ENCODE assay signal across 8 cellular contexts in the genomic region with DNA sequence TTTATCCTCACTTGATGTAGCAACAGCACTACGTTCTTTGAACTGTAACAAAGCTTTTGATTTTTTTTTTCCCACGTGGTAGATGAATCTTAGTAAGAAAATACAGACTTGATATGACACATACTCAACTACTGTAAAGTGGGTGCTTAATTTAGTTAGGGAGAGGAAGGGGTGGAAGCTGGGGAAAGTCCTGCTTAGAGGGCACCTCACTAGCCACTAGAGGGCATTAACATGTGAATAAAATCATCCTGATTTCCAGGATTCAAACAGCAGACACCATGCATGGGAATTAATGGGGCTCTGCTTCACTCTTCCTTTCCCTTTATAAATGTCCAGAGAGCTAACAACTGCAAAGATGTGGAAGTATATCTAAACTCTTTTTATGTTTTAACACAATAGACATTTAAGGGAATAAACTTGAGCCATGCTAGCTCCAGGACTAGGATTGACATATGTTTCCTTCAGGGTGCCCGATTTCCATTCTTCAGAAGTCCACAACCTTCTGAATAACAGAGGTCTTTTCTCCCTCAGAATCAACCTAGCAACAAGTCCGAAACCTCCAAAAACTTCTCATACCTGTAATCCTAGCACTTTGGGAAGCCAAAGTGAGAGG.
A peak's percentile ranks its signal among the peaks of the same experiment; 100 is the strongest.
DNase-seq lines count a peak whose midpoint lies in the region; ATAC-seq and TF ChIP-seq lines count a peak whose summit lies in the region.

No MANE protein-coding gene starts in this region.

- no peaks in the 10 kb centered on the region for H3K27me3 Mint-ChIP-seq in central memory CD8-positive, alpha-beta T cell

- intact Hi-C loops in lower lobe of right lung (cut with DNase I): no loop called here

- no peaks in the 10 kb centered on the region for H4K20me1 ChIP-seq in OCI-LY3 (ENCODE audit: insufficient read depth, low read length)

- no peaks in the 10 kb centered on the region for H3K9me3 Mint-ChIP-seq in central memory CD8-positive, alpha-beta T cell

- H3K27ac ChIP-seq in OCI-LY3 (ENCODE audit: low read length) (no peak overlapping the region), lower lobe of right lung (no peak overlapping the region)

- H3K4me1 Mint-ChIP-seq in central memory CD8-positive, alpha-beta T cell: peaks cover 53% of the 10 kb centered on the region

- H3K79me2 ChIP-seq in OCI-LY3 (ENCODE audit: low read length): no peaks in the 10 kb centered on the region

- no peak for DNase-seq in AG09309 (ENCODE audit: low read depth)
- DNase-seq in GM12865 (ENCODE audit: low read depth): peak; percentile 48
- DNase-seq in central memory CD8-positive, alpha-beta T cell (ENCODE audit: low spot score in 2 of 2): no peak
- DNase-seq in lower lobe of right lung: no peak
- no peak for DNase-seq in middle frontal gyrus (ENCODE audit: extremely low spot score, low spot score)
- no peak for DNase-seq in effector CD4-positive, alpha-beta T cell
- DNase-seq in T-helper 9 cell: no peak

- H3K4me3 ChIP-seq in AG09309 (ENCODE audit: control insufficient read depth, low read depth, low read length): no peak overlapping the region
- H3K4me3 ChIP-seq in GM12865 (ENCODE audit: low read depth, low read length): no peak overlapping the region
- no peak overlapping the region for H3K4me3 ChIP-seq in OCI-LY3 (ENCODE audit: low read length)
- H3K4me3 ChIP-seq in lower lobe of right lung: no peak overlapping the region

- H3K36me3 Mint-ChIP-seq in central memory CD8-positive, alpha-beta T cell (ENCODE audit: insufficient read depth): peaks cover 2% of the 10 kb centered on the region

- H3K9ac ChIP-seq in OCI-LY3 (ENCODE audit: low read length): no peak overlapping the region

- H3K36me3 ChIP-seq in OCI-LY3 (replicated peaks; ENCODE audit: low read depth, low read length) (no peaks in the 10 kb centered on the region), lower lobe of right lung (peaks cover 4% of the 10 kb centered on the region)

- no peak overlapping the region for H3K4me3 Mint-ChIP-seq in central memory CD8-positive, alpha-beta T cell

- peak overlapping the region; percentile 52 for H3K27ac Mint-ChIP-seq in central memory CD8-positive, alpha-beta T cell (ENCODE audit: low read depth)

- no peak overlapping the region for H2AFZ ChIP-seq in OCI-LY3 (ENCODE audit: low read depth, low read length)

- peak; percentile 74 for TF ChIP-seq CTCF in AG09309 (IDR thresholded peaks at IDR 0.05; ENCODE audit: control insufficient read depth, insufficient read depth, low read depth, low read length, missing control alignments)
- peak; percentile 59 for TF ChIP-seq CTCF in GM12865 (IDR thresholded peaks at IDR 0.05; ENCODE audit: insufficient read depth, low read depth, low read length, missing control alignments)
- peak; percentile 59 for TF ChIP-seq CTCF in OCI-LY3 (IDR thresholded peaks at IDR 0.05; ENCODE audit: low read depth, low read length)
- peak; percentile 65 for TF ChIP-seq CTCF in lower lobe of right lung (IDR thresholded peaks at IDR 0.05)

- H3K9me3 ChIP-seq in OCI-LY3 (ENCODE audit: insufficient read depth, low read length) (no peaks in the 10 kb centered on the region), lower lobe of right lung (no peaks in the 10 kb centered on the region)

- peak; percentile 50 for ATAC-seq in central memory CD8-positive, alpha-beta T cell (replicated peaks; ENCODE audit: extremely low read depth, poor library complexity, severe bottlenecking)
- peak; percentile 66 to 79 for ATAC-seq in lower lobe of right lung

- no peak overlapping the region for H3K4me2 ChIP-seq in OCI-LY3 (ENCODE audit: low read length)

- H3K27me3 ChIP-seq in OCI-LY3 (ENCODE audit: low read depth, low read length) (peaks cover 49% of the 10 kb centered on the region), lower lobe of right lung (ENCODE audit: low read depth) (no peaks in the 10 kb centered on the region)

- H3K4me1 ChIP-seq in OCI-LY3 (ENCODE audit: low read length): no peaks in the 10 kb centered on the region
- H3K4me1 ChIP-seq in lower lobe of right lung: peaks cover 37% of the 10 kb centered on the region
